In genomic region chr4:154088741-154089140, GRCh38 we compare ENCODE assay signal across 22 cellular contexts.
A peak's percentile ranks its signal among the peaks of the same experiment; 100 is the strongest.
DNase-seq lines count a peak whose midpoint lies in the region; ATAC-seq and TF ChIP-seq lines count a peak whose summit lies in the region.
"Had no signal": no experiment of that assay in that cellular context is flagged by ENCODE, and none has a peak within 500 bp of the region (broad histone marks: within the 10 kb centered on the region; RNA-seq: fewer than 3 reads in every experiment).

No MANE protein-coding gene starts in this region.

- H3K4me3 ChIP-seq in brain microvascular endothelial cell (ENCODE audit: low read depth, low read length): no peak overlapping the region
- H3K4me3 ChIP-seq: GM12878 had no signal

- in situ Hi-C loops in brain microvascular endothelial cell (cut with HindIII; ENCODE audit: low pct_ligation_motif_present, low sequenced_read_pairs): no loop called here

- DNase-seq in EH (ENCODE audit: low read depth): peak; percentile 9
- peak; percentile 54 for DNase-seq in LHCN-M2 (ENCODE audit: low read depth)
- DNase-seq in brain microvascular endothelial cell: peak; percentile 13
- peak; percentile 7 for DNase-seq in kidney glomerular epithelial cell (lab: John Stamatoyannopoulos, UW)
- no peak for DNase-seq in NCI-H82 (lab: John Stamatoyannopoulos, UW)
- no peak for DNase-seq in NCI-H2029 (lab: John Stamatoyannopoulos, UW)
- DNase-seq: Calu3; CD4-positive, alpha-beta memory T cell; EL; H7; Karpas-422; NCI-H1105; NCI-H1694; NCI-H2227 treated with DMSO at 0.1 percent for 48 hours; NCI-H510A treated with DMSO at 0.1 percent for 48 hours; NCI-H774; PC-3 had no signal

- ATAC-seq in GM21723 (IDR thresholded peaks at IDR 0.05; ENCODE audit: unreplicated experiment) (no peak), HG03565 (IDR thresholded peaks at IDR 0.05; ENCODE audit: unreplicated experiment) (no peak)
- ATAC-seq: GM12878, PC-3 had no signal

- H3K27ac ChIP-seq in brain microvascular endothelial cell: no peak overlapping the region
- H3K27ac ChIP-seq: HL-60, RWPE1 had no signal

- H3K36me3 ChIP-seq in brain microvascular endothelial cell (replicated peaks): no peaks in the 10 kb centered on the region

- no peaks in the 10 kb centered on the region for H3K27me3 ChIP-seq in brain microvascular endothelial cell (replicated peaks)

- TF ChIP-seq CTCF in brain microvascular endothelial cell (IDR thresholded peaks at IDR 0.05; ENCODE audit: low read depth, low read length, missing control alignments): no peak

Comparison
In these comparisons a context has a peak if more than half of its experiments do, and no peak if none do; other contexts are left out.
1. DNase-seq: peak in EH (single experiment), LHCN-M2 (single experiment), brain microvascular endothelial cell (single experiment) and kidney glomerular epithelial cell (single experiment); none in NCI-H82 (single experiment) and NCI-H2029 (single experiment).